ENCODE assay signal across 8 cellular contexts in the genomic region with DNA sequence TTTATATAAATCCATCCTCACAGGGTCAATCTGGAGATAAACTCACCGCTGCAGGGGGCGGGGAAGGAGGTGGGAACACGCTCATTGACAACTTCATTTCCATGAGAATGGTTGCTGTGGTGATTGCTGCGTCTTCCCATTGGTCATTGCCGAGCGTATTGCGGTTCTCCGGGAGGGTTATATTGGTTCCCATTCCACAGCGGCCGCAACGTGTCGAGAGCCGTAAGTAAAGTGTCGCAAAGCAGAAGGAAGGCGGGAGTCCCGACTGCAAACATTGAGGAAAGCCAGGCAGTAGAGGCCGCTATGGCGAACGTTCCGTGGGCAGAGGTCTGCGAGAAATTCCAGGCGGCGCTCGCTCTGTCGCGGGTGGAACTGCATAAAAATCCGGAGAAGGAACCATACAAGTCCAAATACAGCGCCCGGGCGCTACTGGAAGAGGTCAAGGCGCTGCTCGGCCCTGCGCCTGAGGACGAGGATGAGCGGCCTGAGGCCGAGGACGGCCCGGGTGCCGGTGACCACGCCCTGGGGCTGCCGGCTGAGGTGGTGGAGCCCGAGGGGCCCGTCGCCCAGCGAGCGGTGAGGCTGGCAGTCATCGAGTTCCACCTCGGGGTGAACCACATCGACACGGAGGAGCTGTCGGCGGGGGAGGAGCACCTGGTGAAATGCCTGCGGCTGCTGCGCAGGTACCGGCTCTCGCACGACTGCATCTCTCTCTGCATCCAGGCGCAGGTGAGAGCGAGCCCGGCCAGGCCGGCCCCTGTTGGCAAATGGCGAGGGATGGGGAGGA. TPM values are rescaled to one million over a fixed set of nuclear protein-coding genes. Genes with fewer than 3 reads are reported as not detected.
DNase-seq lines count a peak whose midpoint lies in the region; ATAC-seq and TF ChIP-seq lines count a peak whose summit lies in the region.

A gene with protein sequence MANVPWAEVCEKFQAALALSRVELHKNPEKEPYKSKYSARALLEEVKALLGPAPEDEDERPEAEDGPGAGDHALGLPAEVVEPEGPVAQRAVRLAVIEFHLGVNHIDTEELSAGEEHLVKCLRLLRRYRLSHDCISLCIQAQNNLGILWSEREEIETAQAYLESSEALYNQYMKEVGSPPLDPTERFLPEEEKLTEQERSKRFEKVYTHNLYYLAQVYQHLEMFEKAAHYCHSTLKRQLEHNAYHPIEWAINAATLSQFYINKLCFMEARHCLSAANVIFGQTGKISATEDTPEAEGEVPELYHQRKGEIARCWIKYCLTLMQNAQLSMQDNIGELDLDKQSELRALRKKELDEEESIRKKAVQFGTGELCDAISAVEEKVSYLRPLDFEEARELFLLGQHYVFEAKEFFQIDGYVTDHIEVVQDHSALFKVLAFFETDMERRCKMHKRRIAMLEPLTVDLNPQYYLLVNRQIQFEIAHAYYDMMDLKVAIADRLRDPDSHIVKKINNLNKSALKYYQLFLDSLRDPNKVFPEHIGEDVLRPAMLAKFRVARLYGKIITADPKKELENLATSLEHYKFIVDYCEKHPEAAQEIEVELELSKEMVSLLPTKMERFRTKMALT (plus strand): TSS at position 274 of the 787 bp plus-strand sequence. CDS start 30 bp downstream, at position 304.

- peak; percentile 70 for TF ChIP-seq CTCF in C4-2B (conservative IDR thresholded peaks at IDR 0.05)

- no peaks in the 10 kb centered on the region for H3K27me3 Mint-ChIP-seq in dendritic cell treated with granulocyte-macrophage colony-stimulating factor and Interleukin-4, amounts not matched to agents 40 ng/mL and 50 ng/mL, for 4 days

- peak within 1 kb of the TSS; percentile 80 for H3K27ac ChIP-seq in C4-2B

- intact Hi-C loops in dendritic cell treated with granulocyte-macrophage colony-stimulating factor and Interleukin-4, amounts not matched to agents 40 ng/mL and 50 ng/mL, for 4 days (cut with micrococcal nuclease), result loop anchor here (2.0 to 5.0 kb wide), 3 partner anchors 32 to 194 kb away; a partner anchor contains a TSS

- H3K4me3 Mint-ChIP-seq in dendritic cell treated with granulocyte-macrophage colony-stimulating factor and Interleukin-4, amounts not matched to agents 40 ng/mL and 50 ng/mL, for 4 days, result peak within 1 kb of the TSS; percentile 99

- ATAC-seq in GM19328 (IDR thresholded peaks at IDR 0.05; ENCODE audit: unreplicated experiment) (peak; percentile 64), HG03520 (IDR thresholded peaks at IDR 0.05; ENCODE audit: unreplicated experiment) (peak; percentile 71), left lobe of liver (peak; percentile 97)

- H3K9me3 Mint-ChIP-seq in dendritic cell treated with granulocyte-macrophage colony-stimulating factor and Interleukin-4, amounts not matched to agents 40 ng/mL and 50 ng/mL, for 4 days, result no peaks in the 10 kb centered on the region

- peak within 1 kb of the TSS; percentile 96 for H3K27ac Mint-ChIP-seq in dendritic cell treated with granulocyte-macrophage colony-stimulating factor and Interleukin-4, amounts not matched to agents 40 ng/mL and 50 ng/mL, for 4 days

- H3K4me1 Mint-ChIP-seq in dendritic cell treated with granulocyte-macrophage colony-stimulating factor and Interleukin-4, amounts not matched to agents 40 ng/mL and 50 ng/mL, for 4 days (ENCODE audit: low read depth), result peaks cover 40% of the 10 kb centered on the region

- DNase-seq in NCI-H526 treated with DMSO at 0.1 percent for 48 hours (lab: John Stamatoyannopoulos, UW), result peak; percentile 94
- peak; percentile 47 to 84 for DNase-seq in activated CD4-positive, alpha-beta T cell treated with anti-CD3 and anti-CD28 coated beads, Interleukin-2, amount 50 U/mL, for 24 hours (ENCODE audit: low read depth in 1 of 2, low spot score in 1 of 2)
- peak; percentile 95 for DNase-seq in left lobe of liver (ENCODE audit: low spot score)
- DNase-seq in stimulated activated CD4-positive, alpha-beta T cell treated with anti-CD3 and anti-CD28 coated beads, Interleukin-2, amount 100 ng/mL, for 4 hours (ENCODE audit: low read depth), result peak; percentile 60

- peaks cover 50% of the 10 kb centered on the region for H3K36me3 Mint-ChIP-seq in dendritic cell treated with granulocyte-macrophage colony-stimulating factor and Interleukin-4, amounts not matched to agents 40 ng/mL and 50 ng/mL, for 4 days (ENCODE audit: low read depth)

RNA-seq across cellular contexts. Expression of the gene that starts here (rescaled TPM):
- total RNA-seq in left lobe of liver, result 8.2 TPM

Comparison
In these comparisons a context has a peak if more than half of its experiments do, and no peak if none do; other contexts are left out.
1. Peak in every context shown above with its lines: DNase-seq, ATAC-seq and H3K27ac ChIP-seq.